8 cellular contexts compared by ENCODE assay signal in the genomic region with DNA sequence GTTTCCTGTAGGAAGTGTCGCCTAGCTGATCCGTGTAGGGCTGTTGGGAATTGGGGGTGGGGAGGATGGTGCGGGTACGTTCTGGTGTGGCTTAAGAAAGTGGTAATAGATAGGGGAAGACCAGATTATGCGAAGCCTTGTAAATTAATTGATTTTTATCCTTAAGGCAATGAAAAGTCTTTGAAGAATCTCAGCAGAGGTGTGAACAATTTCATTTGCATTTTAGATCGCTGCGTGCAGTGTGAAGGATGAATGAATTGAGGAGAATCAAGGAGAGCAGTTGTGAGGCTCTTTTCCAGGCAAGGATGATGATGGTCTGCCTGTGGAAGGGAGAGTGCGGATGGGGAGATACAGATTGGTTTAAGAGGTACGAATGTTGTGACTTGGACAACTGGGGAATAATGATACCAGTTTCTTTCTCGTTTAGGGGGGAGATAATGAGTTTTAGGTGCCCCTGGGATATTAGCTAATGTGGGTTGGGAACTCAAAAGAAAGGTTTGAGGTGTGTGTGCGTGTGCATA. TPM values are rescaled to one million over a fixed set of nuclear protein-coding genes. Genes with fewer than 3 reads are reported as not detected.
DNase-seq lines count a peak whose midpoint lies in the region; ATAC-seq, FAIRE-seq and TF ChIP-seq lines count a peak whose summit lies in the region.

No MANE protein-coding gene starts in this region.

- peaks cover 45% of the 10 kb centered on the region for H3K79me2 ChIP-seq in fibroblast of lung (ENCODE audit: control insufficient read depth, insufficient read depth, low read length)

- H3K4me3 ChIP-seq in fibroblast of lung (replicated peaks in 1 of 4; ENCODE audit: control extremely low read depth in 1 of 4, insufficient read depth in 1 of 4, low read depth in 3 of 4, low read length in 4 of 4) (peak overlapping the region; percentile 84 to 99 (median 94)), small intestine (ENCODE audit: low read depth in 1 of 2, low read length in 2 of 2) (peak overlapping the region; percentile 54 to 56)

- H3K27me3 ChIP-seq in fibroblast of lung (ENCODE audit: control insufficient read depth, insufficient read depth, low read length) (no peaks in the 10 kb centered on the region), small intestine (ENCODE audit: control insufficient read depth in 2 of 2, insufficient read depth in 2 of 2, low read length in 2 of 2) (no peaks in the 10 kb centered on the region)

- ATAC-seq in GM21526 (IDR thresholded peaks at IDR 0.05; ENCODE audit: low FRiP score, unreplicated experiment), result peak; percentile 2
- ATAC-seq in HG02870 (IDR thresholded peaks at IDR 0.05; ENCODE audit: unreplicated experiment), result no peak
- no peak for ATAC-seq in GM19452 (IDR thresholded peaks at IDR 0.05; ENCODE audit: unreplicated experiment)
- no peak for ATAC-seq in GM18505 (IDR thresholded peaks at IDR 0.05; ENCODE audit: unreplicated experiment)

- FAIRE-seq in small intestine (lab: Jason Lieb, UNC), result no peak

- H3K27ac ChIP-seq in fibroblast of lung (ENCODE audit: insufficient read depth, low read length), result peak overlapping the region; percentile 83
- H3K27ac ChIP-seq in small intestine (ENCODE audit: low read depth in 1 of 2, low read length in 1 of 2), result peak overlapping the region; percentile 84 to 87

- H3K9me3 ChIP-seq in fibroblast of lung (ENCODE audit: control insufficient read depth, insufficient read depth, low read depth, low read length) (no peaks in the 10 kb centered on the region), small intestine (ENCODE audit: control insufficient read depth, low read depth) (no peaks in the 10 kb centered on the region)

- H3K36me3 Mint-ChIP-seq in activated CD4-positive, alpha-beta T cell treated with anti-CD3 and anti-CD28 coated beads, Interleukin-2, amount 10 ng/mL, durations not matched to agents 24 days and 14 days (ENCODE audit: low read depth), result peaks cover 28% of the 10 kb centered on the region

- H4K20me1 ChIP-seq in fibroblast of lung (ENCODE audit: control insufficient read depth, extremely low read depth, insufficient read depth, low read length), result no peaks in the 10 kb centered on the region

- no peaks in the 10 kb centered on the region for H3K27me3 Mint-ChIP-seq in activated CD4-positive, alpha-beta T cell treated with anti-CD3 and anti-CD28 coated beads, Interleukin-2, amount 10 ng/mL, durations not matched to agents 24 days and 14 days

- H3K4me1 ChIP-seq in fibroblast of lung (ENCODE audit: control insufficient read depth, extremely low read depth, insufficient read depth, low read length) (peaks cover 3% of the 10 kb centered on the region), small intestine (ENCODE audit: control insufficient read depth in 2 of 2, insufficient read depth in 1 of 2, low read depth in 1 of 2, low read length in 1 of 2) (peaks cover 0 to 9% of the 10 kb centered on the region in 2 donors)

- H3K36me3 ChIP-seq in fibroblast of lung (ENCODE audit: control insufficient read depth, insufficient read depth, low read length) (peaks cover 9% of the 10 kb centered on the region), small intestine (ENCODE audit: control insufficient read depth in 2 of 2, insufficient read depth in 2 of 2, low read length in 2 of 2) (peaks cover 0 to 4% of the 10 kb centered on the region in 2 donors)

- H3K4me2 ChIP-seq in fibroblast of lung (ENCODE audit: extremely low read depth, insufficient read depth, low read length), result peak overlapping the region; percentile 86

- DNase-seq in NCI-H748 (lab: John Stamatoyannopoulos, UW; ENCODE audit: unreplicated experiment), result peak; percentile 35
- no peak for DNase-seq in fibroblast of lung (ENCODE audit: low read depth in 2 of 2)
- DNase-seq in small intestine, result no peak
- no peak for DNase-seq in activated CD4-positive, alpha-beta T cell treated with anti-CD3 and anti-CD28 coated beads, Interleukin-2, amount 10 ng/mL, durations not matched to agents 24 days and 14 days

- peak overlapping the region; percentile 90 for H2AFZ ChIP-seq in fibroblast of lung (ENCODE audit: low read length)

- TF ChIP-seq CTCF in fibroblast of lung (conservative IDR thresholded peaks at IDR 0.05 in 1 of 2, IDR thresholded peaks at IDR 0.05 in 1 of 2; ENCODE audit: low read depth in 1 of 2, low read length in 2 of 2), result no peak

- H3K4me3 Mint-ChIP-seq in activated CD4-positive, alpha-beta T cell treated with anti-CD3 and anti-CD28 coated beads, Interleukin-2, amount 10 ng/mL, durations not matched to agents 24 days and 14 days, result no peak overlapping the region

- no peak for TF ChIP-seq POLR2A in GM18505 (IDR thresholded peaks at IDR 0.05; ENCODE audit: borderline replicate concordance, extremely low read depth, insufficient read depth, insufficient read length)

- H3K4me1 Mint-ChIP-seq in activated CD4-positive, alpha-beta T cell treated with anti-CD3 and anti-CD28 coated beads, Interleukin-2, amount 10 ng/mL, durations not matched to agents 24 days and 14 days, result peaks cover 38% of the 10 kb centered on the region

- WGBS in small intestine, 3 donors, result 2 to 5% (median 3%) methylated on average over 11 of the region's 11 CpGs

- H3K9me3 Mint-ChIP-seq in activated CD4-positive, alpha-beta T cell treated with anti-CD3 and anti-CD28 coated beads, Interleukin-2, amount 10 ng/mL, durations not matched to agents 24 days and 14 days, result no peaks in the 10 kb centered on the region

- no peak overlapping the region for H3K27ac Mint-ChIP-seq in activated CD4-positive, alpha-beta T cell treated with anti-CD3 and anti-CD28 coated beads, Interleukin-2, amount 10 ng/mL, durations not matched to agents 24 days and 14 days

- peak overlapping the region; percentile 96 for H3K9ac ChIP-seq in fibroblast of lung (ENCODE audit: insufficient read depth, low read length)

- intact Hi-C loops in activated CD4-positive, alpha-beta T cell treated with anti-CD3 and anti-CD28 coated beads, Interleukin-2, amount 10 ng/mL, durations not matched to agents 24 days and 14 days (cut with micrococcal nuclease), result loop anchor here (2.0 to 5.0 kb wide), 2 partner anchors 66 to 70 kb away; a partner anchor contains a TSS

RNA-seq across cellular contexts. Expression of a gene that starts 0.8 kb away (rescaled TPM):
- 15.4 and 21.6 TPM in 2 replicates for total RNA-seq in fibroblast of lung
- polyA plus RNA-seq in fibroblast of lung, result 40.0 and 40.3 TPM in 2 replicates
- polyA plus RNA-seq in fibroblast of lung (2012), result 26.9 and 28.8 TPM in 2 replicates
- polyA minus RNA-seq in fibroblast of lung (ENCODE audit: low replicate concordance), result 72.7 and 118 TPM in 2 replicates
- polyA plus RNA-seq in small intestine, result 10 to 100 TPM; 22.7 to 26.2 (median 23.0) TPM
- 45.7 and 46.2 TPM in 2 replicates for total RNA-seq in activated CD4-positive, alpha-beta T cell treated with anti-CD3 and anti-CD28 coated beads, Interleukin-2, amount 10 ng/mL, durations not matched to agents 24 days and 14 days

RNA-seq across cellular contexts. Expression of a gene that starts 15.4 kb away (rescaled TPM):
- total RNA-seq in fibroblast of lung, result 24.7 and 30.6 TPM in 2 replicates
- polyA plus RNA-seq in fibroblast of lung (42.6 and 83.1 TPM in 2 replicates), small intestine (100 to 1,000 TPM in 1 of 3 donors, 10 to 100 TPM in 2; 51.3 to 131 (median 74.6) TPM)
- 25.8 and 37.3 TPM in 2 replicates for polyA plus RNA-seq in fibroblast of lung (2012)
- 41.0 and 80.6 TPM in 2 replicates for polyA minus RNA-seq in fibroblast of lung (ENCODE audit: low replicate concordance)
- 46.7 and 48.2 TPM in 2 replicates for total RNA-seq in activated CD4-positive, alpha-beta T cell treated with anti-CD3 and anti-CD28 coated beads, Interleukin-2, amount 10 ng/mL, durations not matched to agents 24 days and 14 days

RNA-seq across cellular contexts. Expression of a gene that starts 15.4 kb away (rescaled TPM):
- 39.6 and 45.5 TPM in 2 replicates for total RNA-seq in fibroblast of lung
- 145 and 188 TPM in 2 replicates for polyA plus RNA-seq in fibroblast of lung
- 121 and 138 TPM in 2 replicates for polyA plus RNA-seq in fibroblast of lung (2012)
- polyA minus RNA-seq in fibroblast of lung (ENCODE audit: low replicate concordance), result 0.59 and 16.5 TPM in 2 replicates
- polyA plus RNA-seq in small intestine, result 100 to 1,000 TPM in 2 of 3 donors, 10 to 100 TPM in 1; 95.1 to 130 (median 116) TPM
- total RNA-seq in activated CD4-positive, alpha-beta T cell treated with anti-CD3 and anti-CD28 coated beads, Interleukin-2, amount 10 ng/mL, durations not matched to agents 24 days and 14 days, result 173 and 178 TPM in 2 replicates

RNA-seq across cellular contexts. Expression of a gene that starts 20.5 kb away (rescaled TPM):
- total RNA-seq in fibroblast of lung, result 87.0 and 95.8 TPM in 2 replicates
- polyA plus RNA-seq in fibroblast of lung (154 and 168 TPM in 2 replicates), small intestine (100 to 1,000 TPM; 148 to 193 (median 187) TPM)
- polyA plus RNA-seq in fibroblast of lung (2012), result 112 and 116 TPM in 2 replicates
- polyA minus RNA-seq in fibroblast of lung (ENCODE audit: low replicate concordance), result 8.2 and 13.4 TPM in 2 replicates
- 84.2 and 86.6 TPM in 2 replicates for total RNA-seq in activated CD4-positive, alpha-beta T cell treated with anti-CD3 and anti-CD28 coated beads, Interleukin-2, amount 10 ng/mL, durations not matched to agents 24 days and 14 days

RNA-seq across cellular contexts. Expression of a gene that starts 26.0 kb away (rescaled TPM):
- 7.7 and 10.2 TPM in 2 replicates for total RNA-seq in fibroblast of lung
- polyA plus RNA-seq in fibroblast of lung, result 11.7 and 13.6 TPM in 2 replicates
- 8.7 and 13.1 TPM in 2 replicates for polyA plus RNA-seq in fibroblast of lung (2012)
- 16.7 and 25.4 TPM in 2 replicates for polyA minus RNA-seq in fibroblast of lung (ENCODE audit: low replicate concordance)
- 10 to 100 TPM; 15.4 to 19.7 (median 16.1) TPM for polyA plus RNA-seq in small intestine
- 32.7 and 34.7 TPM in 2 replicates for total RNA-seq in activated CD4-positive, alpha-beta T cell treated with anti-CD3 and anti-CD28 coated beads, Interleukin-2, amount 10 ng/mL, durations not matched to agents 24 days and 14 days
